In the genomic region with DNA sequence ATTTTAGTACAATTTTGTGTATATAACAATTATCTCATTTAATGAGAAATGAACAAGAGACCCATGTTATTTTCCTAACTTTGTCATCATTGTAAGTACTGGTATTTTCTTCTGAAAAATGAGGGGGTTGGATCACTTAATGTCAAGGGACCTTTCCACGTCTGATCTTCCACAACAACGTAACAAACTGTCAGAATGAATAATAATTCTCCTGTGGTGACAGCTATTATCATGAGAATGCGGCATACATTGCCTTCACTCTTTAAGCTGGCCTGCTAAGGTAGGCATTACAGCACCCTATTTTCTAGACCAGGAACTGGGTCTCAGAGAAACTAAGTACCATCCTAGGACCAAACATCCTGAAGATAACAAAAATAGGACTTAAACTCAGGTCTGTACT, we compare ENCODE assay signal across 8 cellular contexts.
"Had no signal": no experiment of that assay in that cellular context is flagged by ENCODE, and none has a peak within 500 bp of the region (broad histone marks: within the 10 kb centered on the region; RNA-seq: fewer than 3 reads in every experiment).

No MANE protein-coding gene starts in this region.

- H2AFZ ChIP-seq: GM23248, GM23338 had no signal

- H3K27ac Mint-ChIP-seq: GM23338, H9, HFFc6 had no signal

- H3K9me3 ChIP-seq: HAP-1 had no signal

- DNase-seq: GM23248, GOT3, H7, H9, HCEC 1CT, HFFc6 had no signal

- H3K4me2 ChIP-seq: GM23338 had no signal

- H3K9ac ChIP-seq: GM23248 had no signal

- H3K4me3 ChIP-seq: GM23248, GM23338, HAP-1 had no signal

- H3K27ac ChIP-seq: GM23248 had no signal

- H3K4me3 Mint-ChIP-seq: GM23338, H9, HFFc6 had no signal

- H3K36me3 ChIP-seq: HAP-1 had no signal

- H3K9me3 Mint-ChIP-seq: GM23338, H9, HFFc6 had no signal
